In the genomic region with DNA sequence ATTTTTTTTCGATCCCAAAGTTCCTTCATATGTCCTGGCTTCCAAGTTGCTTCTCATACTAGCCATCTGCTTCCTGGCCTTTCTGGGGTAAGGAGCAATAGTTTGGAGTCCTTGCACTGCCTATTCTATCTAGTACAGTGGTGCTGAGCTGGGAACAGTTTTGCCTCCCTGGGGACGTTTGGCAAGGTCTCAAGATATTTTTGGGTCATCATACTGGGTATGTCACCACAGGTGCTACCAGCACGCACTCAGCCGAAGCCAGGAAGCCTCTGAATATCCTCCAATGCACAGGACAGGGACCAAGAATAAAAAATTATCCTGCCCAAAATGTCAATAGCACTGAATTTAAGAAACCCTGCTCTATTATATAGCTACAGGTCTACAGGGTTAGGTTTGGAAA, we compare ENCODE assay signal across 19 cellular contexts. TPM values are rescaled to one million over a fixed set of nuclear protein-coding genes. Genes with fewer than 3 reads are reported as not detected.
DNase-seq lines count a peak whose midpoint lies in the region; ATAC-seq and TF ChIP-seq lines count a peak whose summit lies in the region.
"Had no signal": no experiment of that assay in that cellular context is flagged by ENCODE, and none has a peak within 500 bp of the region (broad histone marks: within the 10 kb centered on the region; RNA-seq: fewer than 3 reads in every experiment).

No MANE protein-coding gene starts in this region.

- H3K9me3 ChIP-seq in BLaER1 treated with 17β-estradiol and CSF1 and Interleukin-3, amounts not matched to agents 10 nM and 100 nM (replicated peaks in 1 of 11): no peaks in the 10 kb centered on the region; a peak in 1 of 22 replicates
- H3K9me3 ChIP-seq in CD4-positive, alpha-beta memory T cell (ENCODE audit: control insufficient read depth in 1 of 2, low read length in 2 of 2): no peaks in the 10 kb centered on the region

- no peaks in the 10 kb centered on the region for H3K27me3 ChIP-seq in BLaER1 treated with 17β-estradiol and CSF1 and Interleukin-3, amounts not matched to agents 10 nM and 100 nM
- no peaks in the 10 kb centered on the region for H3K27me3 ChIP-seq in CD4-positive, alpha-beta memory T cell (ENCODE audit: insufficient read depth, low read length)

- no peak for DNase-seq in AG08396 (ENCODE audit: low spot score)
- DNase-seq in NCI-H1694 treated with DMSO at 0.1 percent for 48 hours (lab: John Stamatoyannopoulos, UW): no peak
- DNase-seq in Calu3: no peak
- no peak for DNase-seq in CD4-positive, alpha-beta memory T cell
- DNase-seq: activated CD4-positive, CD25-positive, alpha-beta regulatory T cell treated with anti-CD3 and anti-CD28 coated beads, Interleukin-2, amount 50 U/mL, for 72 hours; activated CD8-positive, alpha-beta memory T cell treated with anti-CD3 and anti-CD28 coated beads, Interleukin-2, amount 50 U/mL, for 48 hours; activated gamma-delta T cell treated with Interleukin-2 at 50 U/mL for 16 hours; anterior cingulate cortex; hypothalamus; mesendoderm; NCI-H187; NCI-H510A treated with DMSO at 0.1 percent for 48 hours; stimulated activated naive B cell treated with anti-CD40 and anti-IgM and Interleukin-4, amounts not matched to agents 10 μg/mL and 1 μg/mL and 100 μg/mL, for 72 hours; trophoblast cell had no signal

- H3K36me3 Mint-ChIP-seq in Calu3 (ENCODE audit: insufficient read depth, unreplicated experiment): no peaks in the 10 kb centered on the region
- H3K36me3 Mint-ChIP-seq in CD4-positive, alpha-beta memory T cell: peaks cover 0 to 3% of the 10 kb centered on the region in 2 donors

- no peak for TF ChIP-seq CTCF in Calu3 (IDR thresholded peaks at IDR 0.05; ENCODE audit: unreplicated experiment)

- BruUV-seq in Calu3 (replicated peaks; lab: Mats Ljungman, UMichigan): no TSS peak

- POLR2A ChIA-PET in CD4-positive, alpha-beta memory T cell (lab: Charles Lee; ENCODE audit: partially characterized antibody): no interaction called here

- 0 out of 22 replicates have a peak overlapping the region, but pooled peaks of 1 of the 11 experiments have one; percentile 7 for H3K27ac ChIP-seq in BLaER1 treated with 17β-estradiol and CSF1 and Interleukin-3, amounts not matched to agents 10 nM and 100 nM
- H3K27ac ChIP-seq in CD4-positive, alpha-beta memory T cell (ENCODE audit: low read depth, low read length): no peak overlapping the region

- H3K4me3 Mint-ChIP-seq in Calu3 (ENCODE audit: low read depth, unreplicated experiment): no peak overlapping the region
- no peak overlapping the region for H3K4me3 Mint-ChIP-seq in CD4-positive, alpha-beta memory T cell
- H3K4me3 Mint-ChIP-seq: neural crest cell; stimulated activated naive B cell treated with anti-CD40 and anti-IgM and Interleukin-4, amounts not matched to agents 10 μg/mL and 1 μg/mL and 100 μg/mL, for 72 hours had no signal

- H3K4me3 ChIP-seq in BLaER1 treated with 17β-estradiol and CSF1 and Interleukin-3, amounts not matched to agents 10 nM and 100 nM: no peak overlapping the region
- H3K4me3 ChIP-seq in CD4-positive, alpha-beta memory T cell (ENCODE audit: low read length in 2 of 2): no peak overlapping the region

- no peaks in the 10 kb centered on the region for H3K27me3 Mint-ChIP-seq in Calu3 (ENCODE audit: unreplicated experiment)
- H3K27me3 Mint-ChIP-seq in CD4-positive, alpha-beta memory T cell: no peaks in the 10 kb centered on the region

- peak overlapping the region in 9 of 11 experiments; percentile 5 to 75 (median 56); a peak in 15 of 22 replicates for H3K4me2 ChIP-seq in BLaER1 treated with 17β-estradiol and CSF1 and Interleukin-3, amounts not matched to agents 10 nM and 100 nM

- CTCF ChIA-PET in Calu3 (lab: Charles Lee): no interaction called here
- CTCF ChIA-PET in CD4-positive, alpha-beta memory T cell (lab: Charles Lee; ENCODE audit: partially characterized antibody): interaction anchor here (1.4 kb wide), 1 partner anchor 15 kb away, joined by 3 read pairs; no protein-coding TSS in a partner anchor

- H4K20me1 ChIP-seq in BLaER1 treated with 17β-estradiol and CSF1 and Interleukin-3, amounts not matched to agents 10 nM and 100 nM: 0 out of 22 replicates have a peak, but pooled peaks cover 0 to 6% (median 0%) of the 10 kb centered on the region in 11 experiments

- peaks cover 0 to 20% (median 16%) of the 10 kb centered on the region in 10 experiments; a peak in 14 of 20 replicates for H3K4me1 ChIP-seq in BLaER1 treated with 17β-estradiol and CSF1 and Interleukin-3, amounts not matched to agents 10 nM and 100 nM
- no peaks in the 10 kb centered on the region for H3K4me1 ChIP-seq in CD4-positive, alpha-beta memory T cell (ENCODE audit: insufficient read depth, low read length)

- H3K27ac Mint-ChIP-seq in Calu3 (ENCODE audit: unreplicated experiment): no peak overlapping the region
- no peak overlapping the region for H3K27ac Mint-ChIP-seq in CD4-positive, alpha-beta memory T cell

- ATAC-seq in GM19395 (IDR thresholded peaks at IDR 0.05; ENCODE audit: unreplicated experiment) (peak; percentile 57), HG02642 (IDR thresholded peaks at IDR 0.05; ENCODE audit: poor library complexity, unreplicated experiment) (peak; percentile 78), HG03460 (IDR thresholded peaks at IDR 0.05; ENCODE audit: unreplicated experiment) (peak; percentile 73)
- ATAC-seq: stimulated activated naive B cell treated with anti-CD40 and anti-IgM and Interleukin-4, amounts not matched to agents 10 μg/mL and 1 μg/mL and 100 μg/mL, for 72 hours had no signal

- H3K9ac ChIP-seq in BLaER1 treated with 17β-estradiol and CSF1 and Interleukin-3, amounts not matched to agents 10 nM and 100 nM: no peak overlapping the region

- no peaks in the 10 kb centered on the region for H3K9me3 Mint-ChIP-seq in Calu3 (ENCODE audit: low read depth, unreplicated experiment)
- no peaks in the 10 kb centered on the region for H3K9me3 Mint-ChIP-seq in CD4-positive, alpha-beta memory T cell
- H3K9me3 Mint-ChIP-seq: stimulated activated naive B cell treated with anti-CD40 and anti-IgM and Interleukin-4, amounts not matched to agents 10 μg/mL and 1 μg/mL and 100 μg/mL, for 72 hours had no signal

- intact Hi-C loops in Calu3 (cut with micrococcal nuclease; ENCODE audit: unreplicated experiment): no loop called here
- intact Hi-C loops in CD4-positive, alpha-beta memory T cell (cut with micrococcal nuclease): no loop called here

- H3K36me3 ChIP-seq in BLaER1 treated with 17β-estradiol and CSF1 and Interleukin-3, amounts not matched to agents 10 nM and 100 nM: no peaks in the 10 kb centered on the region
- H3K36me3 ChIP-seq in CD4-positive, alpha-beta memory T cell (ENCODE audit: insufficient read depth, low read length): no peaks in the 10 kb centered on the region

- H3K4me1 Mint-ChIP-seq in Calu3 (ENCODE audit: low read depth, unreplicated experiment): no peaks in the 10 kb centered on the region
- H3K4me1 Mint-ChIP-seq in CD4-positive, alpha-beta memory T cell: peaks cover 5 to 9% (median 6%) of the 10 kb centered on the region in 4 donors
- H3K4me1 Mint-ChIP-seq: neural crest cell had no signal

RNA-seq across cellular contexts. Expression of a gene that starts 35.4 kb away (rescaled TPM):
- total RNA-seq in Calu3 (2022): 7.7 and 8.2 TPM in 2 replicates
- total RNA-seq in CD4-positive, alpha-beta memory T cell: 1 to 10 TPM; 6.1 to 6.5 TPM
- polyA plus RNA-seq in CD4-positive, alpha-beta memory T cell: 1 to 10 TPM; 4.5 to 6.4 TPM
